ENCODE assay signal across 18 cellular contexts in genomic region chr16:50300942-50301625, GRCh38. TPM values are rescaled to one million over a fixed set of nuclear protein-coding genes. Genes with fewer than 3 reads are reported as not detected.
DNase-seq lines count a peak whose midpoint lies in the region; ATAC-seq, FAIRE-seq and TF ChIP-seq lines count a peak whose summit lies in the region.
"Had no signal": no experiment of that assay in that cellular context is flagged by ENCODE, and none has a peak within 500 bp of the region (broad histone marks: within the 10 kb centered on the region; RNA-seq: fewer than 3 reads in every experiment).

No MANE protein-coding gene starts in this region.

- peaks cover 6% of the 10 kb centered on the region; the same call in 1 of the 2 replicates for H4K20me1 ChIP-seq in K562 (replicated peaks; ENCODE audit: control insufficient read depth, insufficient read depth, low read length)

- H3K27me3 ChIP-seq in K562 (ENCODE audit: control insufficient read depth in 2 of 2, insufficient read depth in 2 of 2, low read length in 2 of 2) (no peaks in the 10 kb centered on the region), suprapubic skin (no peaks in the 10 kb centered on the region)
- H3K27me3 ChIP-seq: testis had no signal

- TF ChIP-seq CTCF in K562 (IDR thresholded peaks at IDR 0.05 in 2 of 3, conservative IDR thresholded peaks at IDR 0.05 in 1 of 3; ENCODE audit: insufficient read depth in 2 of 3, low read depth in 1 of 3, low read length in 3 of 3): no peak
- no peak for TF ChIP-seq CTCF in kidney (IDR thresholded peaks at IDR 0.05; ENCODE audit: borderline replicate concordance, extremely low read depth, insufficient read depth)
- no peak for TF ChIP-seq CTCF in suprapubic skin (IDR thresholded peaks at IDR 0.05)
- no peak for TF ChIP-seq CTCF in GM10248 (IDR thresholded peaks at IDR 0.05; ENCODE audit: control extremely low read depth, extremely low read depth, low read depth, missing control alignments)

- 95% methylated on average over 17 of the region's 23 CpGs for WGBS in K562 (ENCODE audit: insufficient coverage, low coverage, missing lambda C conversion rate)
- WGBS in suprapubic skin: 90% methylated on average over 15 of the region's 23 CpGs

- FAIRE-seq in K562 (lab: Jason Lieb, UNC) (no peak), kidney (lab: Jason Lieb, UNC) (no peak)
- FAIRE-seq: A204.1, GM19239 had no signal

- in situ Hi-C loops in K562 (cut with MboI): no loop called here

- no peaks in the 10 kb centered on the region for H3K79me2 ChIP-seq in K562 (ENCODE audit: control insufficient read depth, insufficient read depth, low read length)

- peak; percentile 4 for DNase-seq in activated T-cell treated with anti-CD3 and anti-CD28 coated beads, Interleukin-2, amount 50 U/mL, for 1 hour
- DNase-seq in activated T-cell treated with anti-CD3 and anti-CD28 coated beads, Interleukin-2, amount 50 U/mL, for 48 hours: no peak
- DNase-seq in K562 (ENCODE audit: extremely low read depth in 1 of 4, low spot score in 3 of 4) (no peak), kidney (peak; percentile 68), suprapubic skin (ENCODE audit: low spot score in 2 of 2) (peak; percentile 67 to 79), GM10248 (ENCODE audit: extremely low spot score) (no peak), NK-92 (lab: John Stamatoyannopoulos, UW; ENCODE audit: unreplicated experiment) (no peak), nucleus accumbens (lab: John Stamatoyannopoulos, UW) (no peak)
- DNase-seq: activated CD4-positive, alpha-beta T cell treated with anti-CD3 and anti-CD28 coated beads, Interleukin-2, amount 50 U/mL, for 4 hours; activated gamma-delta T cell treated with Interleukin-2 at 50 U/mL for 16 hours; central memory CD4-positive, alpha-beta T cell; DMS 273 treated with DMSO at 0.1 percent for 48 hours; MM.1S; NCI-H345; testis had no signal

- TF ChIP-seq EP300 in K562 (IDR thresholded peaks at IDR 0.05; ENCODE audit: low read length): no peak
- TF ChIP-seq EP300 in suprapubic skin (IDR thresholded peaks at IDR 0.05): no peak

- no peak for TF ChIP-seq POLR2A in K562 (conservative IDR thresholded peaks at IDR 0.05)
- no peak for TF ChIP-seq POLR2A in suprapubic skin (IDR thresholded peaks at IDR 0.05)

- CTCF ChIA-PET in K562 (lab: Yijun Ruan, JAX; ENCODE audit: low intra/inter-chr PET ratio) (no interaction called here), GM10248 (lab: Yijun Ruan, JAX) (no interaction called here)

- intact Hi-C loops in K562 (cut with micrococcal nuclease) (no loop called here), kidney (cut with DNase I) (no loop called here)

- H3K36me3 ChIP-seq in K562 (ENCODE audit: control insufficient read depth, insufficient read depth, low read length) (peaks cover 94% of the 10 kb centered on the region; the same call in 2 of the 3 replicates), kidney (ENCODE audit: control insufficient read depth in 1 of 2, insufficient read depth in 2 of 2, low read length in 2 of 2) (no peaks in the 10 kb centered on the region), suprapubic skin (peaks cover 21% of the 10 kb centered on the region)

- POLR2A ChIA-PET in K562 (lab: Yijun Ruan, JAX): interaction anchor here (0.6 kb wide), 1 partner anchor 44 kb away, joined by 3 read pairs; no protein-coding TSS in a partner anchor
- POLR2A ChIA-PET in GM10248 (lab: Yijun Ruan, JAX): no interaction called here

- H3K9me3 ChIP-seq in K562 (replicated peaks; ENCODE audit: control insufficient read depth, insufficient read depth, low read depth, low read length): no peaks in the 10 kb centered on the region
- H3K9me3 ChIP-seq in kidney (ENCODE audit: control insufficient read depth in 1 of 2, low read length in 2 of 2): no peaks in the 10 kb centered on the region
- no peaks in the 10 kb centered on the region for H3K9me3 ChIP-seq in suprapubic skin
- H3K9me3 ChIP-seq: testis had no signal

- H3K4me2 ChIP-seq in K562 (ENCODE audit: insufficient read depth, low read length): no peak overlapping the region

- H3K9ac ChIP-seq in K562 (ENCODE audit: insufficient read depth in 1 of 2, low read depth in 2 of 2, low read length in 2 of 2): no peak overlapping the region
- H3K9ac ChIP-seq in kidney (ENCODE audit: low read length in 2 of 2): no peak overlapping the region

- no peak overlapping the region for H2AFZ ChIP-seq in K562 (ENCODE audit: low read depth, low read length)

- no peak for TF ChIP-seq RAD21 in K562 (CRISPR knock-in tag; conservative IDR thresholded peaks at IDR 0.05 in 1 of 2, IDR thresholded peaks at IDR 0.05 in 1 of 2)

- H3K4me1 ChIP-seq in K562 (replicated peaks in 1 of 2; ENCODE audit: control insufficient read depth in 2 of 2, insufficient read depth in 2 of 2, low read length in 2 of 2) (peaks cover 0 to 48% of the 10 kb centered on the region in 2 experiments; a peak in 2 of 5 replicates), kidney (ENCODE audit: control insufficient read depth in 1 of 2, insufficient read depth in 1 of 2, low read depth in 1 of 2, low read length in 2 of 2) (no peaks in the 10 kb centered on the region), suprapubic skin (no peaks in the 10 kb centered on the region)
- H3K4me1 ChIP-seq: testis had no signal

- BruUV-seq in K562 (replicated peaks; lab: Mats Ljungman, UMichigan): no TSS peak

- no peaks in the 10 kb centered on the region for H3K9me1 ChIP-seq in K562 (ENCODE audit: control insufficient read depth, insufficient read depth, low read length)

- no peak overlapping the region for H3K27ac ChIP-seq in K562 (ENCODE audit: extremely low read depth, low read depth, low read length)
- no peak overlapping the region for H3K27ac ChIP-seq in kidney (ENCODE audit: low read depth in 2 of 2, low read length in 2 of 2)
- peak overlapping the region; percentile 26 for H3K27ac ChIP-seq in suprapubic skin
- H3K27ac ChIP-seq: epithelial cell of prostate, testis had no signal

- H3K4me3 ChIP-seq in K562 (no peak overlapping the region), kidney (ENCODE audit: low read length in 2 of 2) (no peak overlapping the region), suprapubic skin (no peak overlapping the region)
- H3K4me3 ChIP-seq: testis had no signal

- ATAC-seq in K562: no peak

TF ChIP-seq in K562, 482 proteins besides CTCF, POLR2A, EP300 and RAD21:
- TF ChIP-seq NFIC (IDR thresholded peaks at IDR 0.05) (0 out of 2 replicates have a peak, but pooled peaks have one; percentile 19), ZFP36 (IDR thresholded peaks at IDR 0.05; ENCODE audit: low read depth, low read length, partially characterized antibody) (peak; percentile 66), ZBTB1 (CRISPR knock-in tag; IDR thresholded peaks at IDR 0.05; ENCODE audit: borderline replicate concordance, low read depth) (no peak)

RNA-seq across cellular contexts. Expression of gene ADCY7, which starts 34.7 kb away (rescaled TPM):
- 155 and 371 TPM in 2 replicates for total RNA-seq in K562 (2011; cell fraction: chromatin; rRNA removed; ENCODE audit: low replicate concordance)
- total RNA-seq in K562 (2011; cell fraction: nucleolus; rRNA removed): 245 and 277 TPM in 2 replicates
- total RNA-seq in K562 (2011; cell fraction: nucleoplasm; rRNA removed): 151 and 184 TPM in 2 replicates
- total RNA-seq in K562 (2014; rRNA removed) (59.0 and 73.5 TPM in 2 replicates), K562 (2014; rRNA removed; fragmentation: Illumina TruSeq; extraction: Trizol) (15.9 and 19.0 TPM in 2 replicates), K562 (2015; rRNA removed; fragmentation: Illumina TruSeq; extraction: Trizol) (28.6 and 29.9 TPM in 2 replicates), K562 (2021) (104 and 108 TPM in 2 replicates), kidney (40.5 TPM), suprapubic skin (10 to 100 TPM; 15.0 to 23.3 (median 16.9) TPM)
- polyA plus RNA-seq in K562 (2011; rRNA removed) (28.6 and 31.0 TPM in 2 replicates), K562 (2014; fragmentation: Illumina TruSeq; extraction: Trizol) (26.4 and 37.3 TPM in 2 replicates), K562 (2014; fragmentation: Nextera tagmentation; extraction: Ambion mirVana) (1 to 10 TPM; 2.3 to 2.4 TPM), K562 (2014; rRNA removed) (49.4 and 64.0 TPM in 2 replicates), kidney (ENCODE audit: insufficient read depth, low read depth, low replicate concordance) (0.86 TPM)
- polyA plus RNA-seq in K562 (2011; cell fraction: cytosol; rRNA removed): 19.2 and 48.3 TPM in 2 replicates
- 193 and 347 TPM in 2 replicates for polyA plus RNA-seq in K562 (2011; cell fraction: nucleus; rRNA removed)
- 53.4 and 59.6 TPM in 2 replicates for polyA plus RNA-seq in K562 (2012)
- polyA minus RNA-seq in K562 (2011; rRNA and poly(A)+ RNA removed): 27.7 and 54.0 TPM in 2 replicates
- 42.4 and 51.4 TPM in 2 replicates for polyA minus RNA-seq in K562 (2011; cell fraction: cytosol; rRNA and poly(A)+ RNA removed)
- 109 TPM in 2 replicates for polyA minus RNA-seq in K562 (2011; cell fraction: nucleus; rRNA and poly(A)+ RNA removed)

Comparison
In these comparisons a context has a peak if more than half of its experiments do, and no peak if none do; other contexts are left out.
1. DNase-seq: peak in activated T-cell treated with anti-CD3 and anti-CD28 coated beads, Interleukin-2, amount 50 U/mL, for 1 hour (single experiment), kidney (single experiment) and suprapubic skin (2 of 2); none in activated T-cell treated with anti-CD3 and anti-CD28 coated beads, Interleukin-2, amount 50 U/mL, for 48 hours (0 of 2), K562 (0 of 4), GM10248 (single experiment), NK-92 (single experiment) and nucleus accumbens (0 of 56).